In the genomic region with DNA sequence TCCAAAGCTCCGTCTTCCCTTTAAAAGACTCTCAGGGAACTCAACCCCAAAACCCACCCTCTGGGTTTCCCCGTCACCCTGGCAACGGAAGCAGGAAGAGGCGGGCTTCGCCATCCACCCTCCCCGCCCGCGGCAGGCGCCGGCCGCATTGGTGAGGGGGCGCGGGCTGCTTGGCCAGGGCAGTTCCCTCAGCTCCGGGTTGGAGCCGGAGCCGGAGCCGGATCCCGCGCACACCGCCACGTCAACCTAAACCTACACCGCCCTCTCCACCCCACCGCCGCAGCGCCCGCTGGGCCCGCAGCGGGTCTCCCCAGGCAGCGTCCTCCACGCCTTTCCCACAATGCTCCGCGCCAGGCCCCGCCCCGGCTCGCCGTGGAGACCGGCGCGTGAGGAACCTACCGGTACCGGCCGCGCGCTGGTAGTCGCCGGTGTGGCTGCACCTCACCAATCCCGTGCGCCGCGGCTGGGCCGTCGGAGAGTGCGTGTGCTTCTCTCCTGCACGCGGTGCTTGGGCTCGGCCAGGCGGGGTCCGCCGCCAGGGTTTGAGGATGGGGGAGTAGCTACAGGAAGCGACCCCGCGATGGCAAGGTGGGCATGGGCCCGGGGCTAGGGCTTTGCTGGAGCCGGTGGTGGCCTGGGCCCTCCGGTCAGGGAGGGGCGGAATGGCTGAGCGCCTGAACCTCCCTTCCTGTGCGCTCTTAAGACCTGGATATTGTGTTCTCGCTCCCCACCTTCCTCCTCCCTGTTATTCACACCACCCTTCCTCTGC, we compare ENCODE assay signal across 7 cellular contexts. TPM values are rescaled to one million over a fixed set of nuclear protein-coding genes. Genes with fewer than 3 reads are reported as not detected.
DNase-seq lines count a peak whose midpoint lies in the region; ATAC-seq and TF ChIP-seq lines count a peak whose summit lies in the region.

A gene with protein sequence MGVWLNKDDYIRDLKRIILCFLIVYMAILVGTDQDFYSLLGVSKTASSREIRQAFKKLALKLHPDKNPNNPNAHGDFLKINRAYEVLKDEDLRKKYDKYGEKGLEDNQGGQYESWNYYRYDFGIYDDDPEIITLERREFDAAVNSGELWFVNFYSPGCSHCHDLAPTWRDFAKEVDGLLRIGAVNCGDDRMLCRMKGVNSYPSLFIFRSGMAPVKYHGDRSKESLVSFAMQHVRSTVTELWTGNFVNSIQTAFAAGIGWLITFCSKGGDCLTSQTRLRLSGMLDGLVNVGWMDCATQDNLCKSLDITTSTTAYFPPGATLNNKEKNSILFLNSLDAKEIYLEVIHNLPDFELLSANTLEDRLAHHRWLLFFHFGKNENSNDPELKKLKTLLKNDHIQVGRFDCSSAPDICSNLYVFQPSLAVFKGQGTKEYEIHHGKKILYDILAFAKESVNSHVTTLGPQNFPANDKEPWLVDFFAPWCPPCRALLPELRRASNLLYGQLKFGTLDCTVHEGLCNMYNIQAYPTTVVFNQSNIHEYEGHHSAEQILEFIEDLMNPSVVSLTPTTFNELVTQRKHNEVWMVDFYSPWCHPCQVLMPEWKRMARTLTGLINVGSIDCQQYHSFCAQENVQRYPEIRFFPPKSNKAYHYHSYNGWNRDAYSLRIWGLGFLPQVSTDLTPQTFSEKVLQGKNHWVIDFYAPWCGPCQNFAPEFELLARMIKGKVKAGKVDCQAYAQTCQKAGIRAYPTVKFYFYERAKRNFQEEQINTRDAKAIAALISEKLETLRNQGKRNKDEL (plus strand): TSS at position 362 of the 769 bp plus-strand sequence. CDS start 1,830 bp downstream, outside the sequence.

- WGBS in hepatocyte (ENCODE audit: low lambda C conversion rate, missing lambda C conversion rate) = under 1% methylated on average over 64 of the region's 69 CpGs

- TF ChIP-seq CTCF in astrocyte of the cerebellum (IDR thresholded peaks at IDR 0.05; ENCODE audit: low read depth, low read length, missing control alignments) (no peak), hepatocyte (IDR thresholded peaks at IDR 0.05; ENCODE audit: poor library complexity) (no peak)

- no peaks in the 10 kb centered on the region for H3K27me3 ChIP-seq in hepatocyte

- H3K4me3 ChIP-seq in astrocyte of the cerebellum (ENCODE audit: low read depth, low read length) (peak within 1 kb of the TSS; percentile 92), hepatocyte (peak within 1 kb of the TSS; percentile 68)

- no peaks in the 10 kb centered on the region for H3K36me3 ChIP-seq in hepatocyte (replicated peaks; ENCODE audit: insufficient read depth, low read depth)

- H3K27ac Mint-ChIP-seq in T-helper 2 cell treated with Interferon-gamma antibody and Interleukin-4, amounts not matched to agents 5 μg/mL and 100 μg/mL, for 36 hours = no peak within 1 kb of the TSS

- no peaks in the 10 kb centered on the region for H3K9me3 ChIP-seq in hepatocyte (ENCODE audit: low read depth)

- peaks cover 19% of the 10 kb centered on the region for H3K79me2 ChIP-seq in hepatocyte

- H3K4me2 ChIP-seq in hepatocyte = peak within 1 kb of the TSS; percentile 87

- no peaks in the 10 kb centered on the region for H3K9me3 Mint-ChIP-seq in T-helper 2 cell treated with Interferon-gamma antibody and Interleukin-4, amounts not matched to agents 5 μg/mL and 100 μg/mL, for 36 hours

- peak; percentile 62 for ATAC-seq in GM18499 (IDR thresholded peaks at IDR 0.05; ENCODE audit: insufficient read depth, unreplicated experiment)
- peak; percentile 80 for ATAC-seq in HG02870 (IDR thresholded peaks at IDR 0.05; ENCODE audit: unreplicated experiment)

- in situ Hi-C loops in astrocyte of the cerebellum (cut with HindIII; ENCODE audit: low sequenced_read_pairs) = no loop called here

- H2AFZ ChIP-seq in hepatocyte = peak within 1 kb of the TSS; percentile 78

- H3K4me1 ChIP-seq in hepatocyte (ENCODE audit: insufficient read depth) = peaks cover 6% of the 10 kb centered on the region

- H3K27me3 Mint-ChIP-seq in T-helper 2 cell treated with Interferon-gamma antibody and Interleukin-4, amounts not matched to agents 5 μg/mL and 100 μg/mL, for 36 hours (ENCODE audit: low read depth) = peaks cover 12% of the 10 kb centered on the region

- peaks cover 11% of the 10 kb centered on the region for H3K4me1 Mint-ChIP-seq in T-helper 2 cell treated with Interferon-gamma antibody and Interleukin-4, amounts not matched to agents 5 μg/mL and 100 μg/mL, for 36 hours (ENCODE audit: low read depth)

- H3K9me2 ChIP-seq in hepatocyte (replicated peaks; ENCODE audit: insufficient read depth) = no peaks in the 10 kb centered on the region

- DNase-seq in NCI-H146 (lab: John Stamatoyannopoulos, UW) (peak; percentile 92), astrocyte of the cerebellum (ENCODE audit: low read depth) (peak; percentile 60), hepatocyte (ENCODE audit: low spot score) (peak; percentile 94), retina (peak; percentile 96)
- peak; percentile 89 for DNase-seq in T-helper 2 cell treated with Interferon-gamma antibody and Interleukin-4, amounts not matched to agents 5 μg/mL and 100 μg/mL, for 36 hours (ENCODE audit: low spot score)

- no peaks in the 10 kb centered on the region for H4K20me1 ChIP-seq in hepatocyte (ENCODE audit: insufficient read depth, poor library complexity, severe bottlenecking)

- peak within 1 kb of the TSS; percentile 96 for H3K27ac ChIP-seq in hepatocyte

- H3K36me3 Mint-ChIP-seq in T-helper 2 cell treated with Interferon-gamma antibody and Interleukin-4, amounts not matched to agents 5 μg/mL and 100 μg/mL, for 36 hours (ENCODE audit: low read depth) = peaks cover 3% of the 10 kb centered on the region

- H3K4me3 Mint-ChIP-seq in T-helper 2 cell treated with Interferon-gamma antibody and Interleukin-4, amounts not matched to agents 5 μg/mL and 100 μg/mL, for 36 hours = no peak within 1 kb of the TSS

RNA-seq across cellular contexts. Expression of the gene that starts here (rescaled TPM):
- 104 and 120 TPM in 2 replicates for total RNA-seq in hepatocyte
- 56.6 and 67.3 TPM in 2 replicates for polyA plus RNA-seq in hepatocyte

Comparison
In these comparisons a context has a peak if more than half of its experiments do, and no peak if none do; other contexts are left out.
1. Peak in every context shown above with its lines: DNase-seq, ATAC-seq, H3K4me3 ChIP-seq and H3K27ac ChIP-seq.